Comparison of ENCODE assay signal across 1 cellular context in the genomic region with DNA sequence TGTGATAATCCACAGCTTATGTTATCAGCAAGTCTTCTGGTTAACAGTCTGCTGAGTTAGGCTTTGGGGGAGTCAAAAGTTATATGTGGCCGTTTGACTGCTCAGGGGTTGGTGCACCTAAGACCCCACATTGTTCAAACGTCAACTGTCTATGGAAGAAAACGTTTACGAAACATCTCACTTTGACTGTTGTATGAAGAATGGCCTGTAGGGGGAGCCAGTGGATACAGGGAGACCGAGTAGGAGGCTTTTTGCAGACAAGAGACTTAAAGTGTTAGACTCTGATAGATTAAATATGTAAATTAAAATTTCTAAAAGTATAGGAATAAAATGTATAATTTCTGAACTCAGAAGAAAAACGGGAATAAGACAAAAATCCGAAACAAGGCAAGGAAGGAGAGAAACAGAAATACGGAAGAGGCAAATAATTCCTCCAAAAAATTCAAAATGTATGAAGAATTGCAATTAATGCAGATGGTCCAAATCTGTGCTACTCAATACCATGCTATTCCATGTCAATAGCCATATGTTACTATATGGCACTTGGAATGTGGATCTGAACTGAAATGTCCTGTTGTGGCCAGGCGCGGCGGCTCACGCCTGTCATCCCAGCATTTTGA.
TF ChIP-seq lines count a peak whose summit lies in the region.

No MANE protein-coding gene starts in this region.

TF ChIP-seq in H1, 55 proteins besides CTCF, POLR2A, EP300 and RAD21:
- TF ChIP-seq TAF7 (optimal IDR thresholded peaks at IDR 0.05; ENCODE audit: borderline replicate concordance, low read depth, low read length), result no peak
- 0 out of 2 replicates have a peak, but pooled peaks have one; percentile 28 for TF ChIP-seq CEBPB (IDR thresholded peaks at IDR 0.05; ENCODE audit: low read depth, low read length)
- TF ChIP-seq SP1 (IDR thresholded peaks at IDR 0.05; ENCODE audit: low read depth, low read length), result no peak
- TF ChIP-seq POU5F1 (IDR thresholded peaks at IDR 0.05; ENCODE audit: low read depth, low read length), result no peak
